In genomic region chr1:184890539-184890973, GRCh38 we compare ENCODE assay signal across 9 cellular contexts.
DNase-seq lines count a peak whose midpoint lies in the region; FAIRE-seq and TF ChIP-seq lines count a peak whose summit lies in the region.
"Had no signal": no experiment of that assay in that cellular context is flagged by ENCODE, and none has a peak within 500 bp of the region (broad histone marks: within the 10 kb centered on the region; RNA-seq: fewer than 3 reads in every experiment).

No MANE protein-coding gene starts in this region.

- FAIRE-seq in GM12892 (lab: Jason Lieb, UNC) = no peak
- FAIRE-seq: islet of Langerhans had no signal

- H3K36me3 Mint-ChIP-seq in activated naive CD8-positive, alpha-beta T cell = no peaks in the 10 kb centered on the region

- no peaks in the 10 kb centered on the region for H3K27me3 ChIP-seq in tibial nerve

- H3K27ac Mint-ChIP-seq in activated naive CD8-positive, alpha-beta T cell = peak overlapping the region; percentile 78

- peak overlapping the region in 1 of 4 donors; percentile 21 for H3K4me3 ChIP-seq in tibial nerve

- H3K4me3 Mint-ChIP-seq in activated naive CD8-positive, alpha-beta T cell = peak overlapping the region; percentile 31

- H3K9me3 Mint-ChIP-seq in activated naive CD8-positive, alpha-beta T cell (ENCODE audit: low read depth) = no peaks in the 10 kb centered on the region

- 30 to 40% methylated on average over 3 of the region's 3 CpGs for WGBS in tibial nerve, 2 donors

- peak overlapping the region; percentile 9 to 82 (median 66) for H3K27ac ChIP-seq in tibial nerve

- no peaks in the 10 kb centered on the region for H3K9me3 ChIP-seq in tibial nerve

- peaks cover 16% of the 10 kb centered on the region for H3K4me1 Mint-ChIP-seq in activated naive CD8-positive, alpha-beta T cell (ENCODE audit: low read depth)

- peak; percentile 9 for DNase-seq in activated T-cell treated with anti-CD3 and anti-CD28 coated beads for 4 hours
- no peak for DNase-seq in activated T-cell treated with anti-CD3 and anti-CD28 coated beads, Interleukin-2, amount 50 U/mL, for 1 hour
- DNase-seq in inferior parietal cortex (ENCODE audit: extremely low spot score) = peak; percentile 22
- no peak for DNase-seq in tibial nerve (ENCODE audit: low spot score in 2 of 2)
- no peak for DNase-seq in NK-92 treated with Interleukin-12 subunit alpha and Interleukin-12 subunit beta, amount 100 ng/mL, for 24 hours (lab: John Stamatoyannopoulos, UW)
- no peak for DNase-seq in GM12892 (ENCODE audit: insufficient read length)
- no peak for DNase-seq in AG08395 (ENCODE audit: low spot score)

- peaks cover 2% of the 10 kb centered on the region for H3K27me3 Mint-ChIP-seq in activated naive CD8-positive, alpha-beta T cell

- peaks cover 0 to 20% (median 0%) of the 10 kb centered on the region in 3 donors for H3K36me3 ChIP-seq in tibial nerve

- TF ChIP-seq CTCF in tibial nerve (IDR thresholded peaks at IDR 0.05) = no peak

- no peak for TF ChIP-seq POLR2A in tibial nerve (IDR thresholded peaks at IDR 0.05)
- no peak for TF ChIP-seq POLR2A in GM12892 (IDR thresholded peaks at IDR 0.05; ENCODE audit: low read depth, low read length)

- peaks cover 0 to 62% (median 17%) of the 10 kb centered on the region in 4 donors for H3K4me1 ChIP-seq in tibial nerve

- peak in 1 of 2 donors; percentile 35 for TF ChIP-seq EP300 in tibial nerve (IDR thresholded peaks at IDR 0.05)

Comparison
In these comparisons a context has a peak if more than half of its experiments do, and no peak if none do; other contexts are left out.
1. DNase-seq: peak in activated T-cell treated with anti-CD3 and anti-CD28 coated beads for 4 hours (single experiment) and inferior parietal cortex (single experiment); none in activated T-cell treated with anti-CD3 and anti-CD28 coated beads, Interleukin-2, amount 50 U/mL, for 1 hour (single experiment), tibial nerve (0 of 2), NK-92 treated with Interleukin-12 subunit alpha and Interleukin-12 subunit beta, amount 100 ng/mL, for 24 hours (single experiment), GM12892 (single experiment) and AG08395 (single experiment).